Comparison of ENCODE assay signal across 1 cellular context in the genomic region with DNA sequence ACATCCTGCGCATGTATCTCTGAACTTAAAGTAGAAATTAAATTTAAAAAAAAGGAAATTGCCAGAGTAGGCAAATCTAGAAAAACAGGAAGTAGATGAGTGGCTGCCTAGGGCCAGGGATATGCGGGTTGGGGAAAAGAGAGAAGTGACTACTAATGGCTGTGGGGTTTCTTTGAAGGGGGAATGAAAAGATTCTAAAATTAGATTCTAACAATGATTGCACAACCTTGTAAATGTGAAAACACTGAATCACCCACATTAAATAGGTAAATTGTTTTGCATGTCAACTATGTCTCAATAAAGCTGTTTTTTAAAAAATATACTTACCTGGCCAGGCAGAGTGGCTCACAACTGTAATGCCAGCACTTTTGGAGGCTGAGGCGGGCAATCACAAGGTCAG.
TF ChIP-seq lines count a peak whose summit lies in the region.

No MANE protein-coding gene starts in this region.

TF ChIP-seq in GM23338, 12 proteins besides CTCF, POLR2A, EP300 and RAD21 (continued from another document):
- TF ChIP-seq ZNF462 (CRISPR knock-in tag; IDR thresholded peaks at IDR 0.05) (no peak), EZH2phosphoT487 (IDR thresholded peaks at IDR 0.05; ENCODE audit: unreplicated experiment) (no peak), STAT1 (IDR thresholded peaks at IDR 0.05; ENCODE audit: unreplicated experiment) (no peak), JUNB (IDR thresholded peaks at IDR 0.05; ENCODE audit: unreplicated experiment) (no peak), ZNF114 (CRISPR knock-in tag; IDR thresholded peaks at IDR 0.05) (no peak), ETS1 (IDR thresholded peaks at IDR 0.05) (no peak), ZNF331 (CRISPR knock-in tag; IDR thresholded peaks at IDR 0.05; ENCODE audit: low read depth) (no peak)
- TF ChIP-seq, protein P1, sequence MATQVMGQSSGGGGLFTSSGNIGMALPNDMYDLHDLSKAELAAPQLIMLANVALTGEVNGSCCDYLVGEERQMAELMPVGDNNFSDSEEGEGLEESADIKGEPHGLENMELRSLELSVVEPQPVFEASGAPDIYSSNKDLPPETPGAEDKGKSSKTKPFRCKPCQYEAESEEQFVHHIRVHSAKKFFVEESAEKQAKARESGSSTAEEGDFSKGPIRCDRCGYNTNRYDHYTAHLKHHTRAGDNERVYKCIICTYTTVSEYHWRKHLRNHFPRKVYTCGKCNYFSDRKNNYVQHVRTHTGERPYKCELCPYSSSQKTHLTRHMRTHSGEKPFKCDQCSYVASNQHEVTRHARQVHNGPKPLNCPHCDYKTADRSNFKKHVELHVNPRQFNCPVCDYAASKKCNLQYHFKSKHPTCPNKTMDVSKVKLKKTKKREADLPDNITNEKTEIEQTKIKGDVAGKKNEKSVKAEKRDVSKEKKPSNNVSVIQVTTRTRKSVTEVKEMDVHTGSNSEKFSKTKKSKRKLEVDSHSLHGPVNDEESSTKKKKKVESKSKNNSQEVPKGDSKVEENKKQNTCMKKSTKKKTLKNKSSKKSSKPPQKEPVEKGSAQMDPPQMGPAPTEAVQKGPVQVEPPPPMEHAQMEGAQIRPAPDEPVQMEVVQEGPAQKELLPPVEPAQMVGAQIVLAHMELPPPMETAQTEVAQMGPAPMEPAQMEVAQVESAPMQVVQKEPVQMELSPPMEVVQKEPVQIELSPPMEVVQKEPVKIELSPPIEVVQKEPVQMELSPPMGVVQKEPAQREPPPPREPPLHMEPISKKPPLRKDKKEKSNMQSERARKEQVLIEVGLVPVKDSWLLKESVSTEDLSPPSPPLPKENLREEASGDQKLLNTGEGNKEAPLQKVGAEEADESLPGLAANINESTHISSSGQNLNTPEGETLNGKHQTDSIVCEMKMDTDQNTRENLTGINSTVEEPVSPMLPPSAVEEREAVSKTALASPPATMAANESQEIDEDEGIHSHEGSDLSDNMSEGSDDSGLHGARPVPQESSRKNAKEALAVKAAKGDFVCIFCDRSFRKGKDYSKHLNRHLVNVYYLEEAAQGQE (IDR thresholded peaks at IDR 0.05; ENCODE audit: unreplicated experiment), result no peak
